16 cellular contexts compared by ENCODE assay signal in genomic region chr2:119910566-119910965, GRCh38.
DNase-seq lines count a peak whose midpoint lies in the region; ATAC-seq, FAIRE-seq and TF ChIP-seq lines count a peak whose summit lies in the region.
"Had no signal": no experiment of that assay in that cellular context is flagged by ENCODE, and none has a peak within 500 bp of the region (broad histone marks: within the 10 kb centered on the region; RNA-seq: fewer than 3 reads in every experiment).

No MANE protein-coding gene starts in this region.

- no peaks in the 10 kb centered on the region for H3K27me3 ChIP-seq in OCI-LY3 (ENCODE audit: low read depth, low read length)
- H3K27me3 ChIP-seq in neural progenitor cell = no peaks in the 10 kb centered on the region
- H3K27me3 ChIP-seq: BLaER1 treated with 17β-estradiol and CSF1 and Interleukin-3, amounts not matched to agents 10 nM and 100 nM had no signal

- no peak overlapping the region for H3K27ac Mint-ChIP-seq in neural progenitor cell
- H3K27ac Mint-ChIP-seq: B cell; CD8-positive, alpha-beta T cell had no signal

- FAIRE-seq in GM12891 (lab: Jason Lieb, UNC) = peak; percentile 13

- no peaks in the 10 kb centered on the region for H3K4me1 Mint-ChIP-seq in neural progenitor cell
- H3K4me1 Mint-ChIP-seq: B cell had no signal

- ATAC-seq in left colon = peak; percentile 41
- ATAC-seq: CD8-positive, alpha-beta T cell had no signal

- no peaks in the 10 kb centered on the region for H3F3A ChIP-seq in neural progenitor cell (ENCODE audit: low read depth)

- intact Hi-C loops in left colon (cut with DNase I, micrococcal nuclease) = no loop called here

- H3K27ac ChIP-seq in OCI-LY3 (ENCODE audit: low read length) (peak overlapping the region; percentile 56), neural progenitor cell (no peak overlapping the region)
- H3K27ac ChIP-seq: BLaER1 treated with 17β-estradiol and CSF1 and Interleukin-3, amounts not matched to agents 10 nM and 100 nM; GM23248 had no signal

- TF ChIP-seq CTCF in OCI-LY3 (IDR thresholded peaks at IDR 0.05; ENCODE audit: low read depth, low read length) (no peak), neural progenitor cell (IDR thresholded peaks at IDR 0.05) (no peak)

- H3K36me3 Mint-ChIP-seq in neural progenitor cell = peaks cover 33% of the 10 kb centered on the region

- H4K20me1 ChIP-seq in OCI-LY3 (ENCODE audit: insufficient read depth, low read length) = no peaks in the 10 kb centered on the region
- H4K20me1 ChIP-seq in neural progenitor cell (ENCODE audit: low read depth) = no peaks in the 10 kb centered on the region
- H4K20me1 ChIP-seq: BLaER1 treated with 17β-estradiol and CSF1 and Interleukin-3, amounts not matched to agents 10 nM and 100 nM had no signal

- H3K4me1 ChIP-seq in OCI-LY3 (ENCODE audit: low read length) (peaks cover 28% of the 10 kb centered on the region), neural progenitor cell (no peaks in the 10 kb centered on the region)
- H3K4me1 ChIP-seq: BLaER1 treated with 17β-estradiol and CSF1 and Interleukin-3, amounts not matched to agents 10 nM and 100 nM; HAP-1 had no signal

- no peak for TF ChIP-seq POLR2A in GM12891 (IDR thresholded peaks at IDR 0.05; ENCODE audit: low read depth, low read length)

- no peak for DNase-seq in GM12891 (ENCODE audit: insufficient read length, low spot score)
- peak; percentile 2 to 71 for DNase-seq in dermis microvascular lymphatic vessel endothelial cell (ENCODE audit: low read depth in 2 of 2)
- DNase-seq in left colon = no peak
- no peak for DNase-seq in NCI-H2029 treated with DMSO at 0.1 percent for 48 hours (lab: John Stamatoyannopoulos, UW)
- DNase-seq in NCI-H1105 treated with DMSO at 0.1 percent for 48 hours (lab: John Stamatoyannopoulos, UW) = no peak
- no peak for DNase-seq in neural progenitor cell (ENCODE audit: low spot score)
- DNase-seq in NCI-H446 (lab: John Stamatoyannopoulos, UW) = no peak
- DNase-seq: Calu3; CD8-positive, alpha-beta T cell; DMS79 treated with DMSO at 0.1 percent for 48 hours; GF-D8; GM23248 had no signal

- H3K9ac ChIP-seq in OCI-LY3 (ENCODE audit: low read length) = peak overlapping the region; percentile 25; the same call in 1 of the 2 replicates
- no peak overlapping the region for H3K9ac ChIP-seq in neural progenitor cell
- H3K9ac ChIP-seq: BLaER1 treated with 17β-estradiol and CSF1 and Interleukin-3, amounts not matched to agents 10 nM and 100 nM; GM23248 had no signal

- H3K27me3 Mint-ChIP-seq in neural progenitor cell (ENCODE audit: insufficient read depth, low read depth) = no peaks in the 10 kb centered on the region
- H3K27me3 Mint-ChIP-seq: B cell had no signal

- H3K9me3 ChIP-seq in OCI-LY3 (ENCODE audit: insufficient read depth, low read length) (no peaks in the 10 kb centered on the region), neural progenitor cell (ENCODE audit: low read depth) (no peaks in the 10 kb centered on the region)
- H3K9me3 ChIP-seq: HAP-1 had no signal

- H3K79me2 ChIP-seq in OCI-LY3 (ENCODE audit: low read length) = no peaks in the 10 kb centered on the region
- H3K79me2 ChIP-seq in neural progenitor cell (ENCODE audit: low read depth) = no peaks in the 10 kb centered on the region

- H3K9me3 Mint-ChIP-seq in neural progenitor cell = no peaks in the 10 kb centered on the region

- H3K36me3 ChIP-seq in OCI-LY3 (replicated peaks; ENCODE audit: low read depth, low read length) (peaks cover 13% of the 10 kb centered on the region), neural progenitor cell (no peaks in the 10 kb centered on the region)
- H3K36me3 ChIP-seq: HAP-1 had no signal

- 0 out of 2 replicates have a peak overlapping the region, but pooled peaks have one; percentile 14 for H3K4me3 ChIP-seq in OCI-LY3 (ENCODE audit: low read length)
- H3K4me3 ChIP-seq in neural progenitor cell = no peak overlapping the region
- H3K4me3 ChIP-seq: BLaER1 treated with 17β-estradiol and CSF1 and Interleukin-3, amounts not matched to agents 10 nM and 100 nM; GM23248; HAP-1 had no signal

- peak overlapping the region; percentile 44 for H3K4me2 ChIP-seq in OCI-LY3 (ENCODE audit: low read length)
- H3K4me2 ChIP-seq in neural progenitor cell = no peak overlapping the region
- H3K4me2 ChIP-seq: BLaER1 treated with 17β-estradiol and CSF1 and Interleukin-3, amounts not matched to agents 10 nM and 100 nM had no signal

- H2AFZ ChIP-seq in OCI-LY3 (ENCODE audit: low read depth, low read length) = no peak overlapping the region
- no peak overlapping the region for H2AFZ ChIP-seq in neural progenitor cell (replicated peaks)
- H2AFZ ChIP-seq: GM23248 had no signal

- no peak overlapping the region for H3K4me3 Mint-ChIP-seq in neural progenitor cell
- H3K4me3 Mint-ChIP-seq: B cell; CD8-positive, alpha-beta T cell had no signal

TF ChIP-seq in GM12891, 5 proteins besides CTCF, POLR2A, EP300 and RAD21:
- TF ChIP-seq TAF1 (IDR thresholded peaks at IDR 0.05; ENCODE audit: low read depth, low read length) (no peak), POU2F2 (IDR thresholded peaks at IDR 0.05; ENCODE audit: low read depth, low read length) (no peak), PAX5 (IDR thresholded peaks at IDR 0.05; ENCODE audit: insufficient read depth, low read length, severe bottlenecking) (no peak), POLR2AphosphoS5 (IDR thresholded peaks at IDR 0.05; ENCODE audit: low read depth, low read length) (no peak), SPI1 (IDR thresholded peaks at IDR 0.05; ENCODE audit: low read depth, low read length) (no peak)

Comparison
In these comparisons a context has a peak if more than half of its experiments do, and no peak if none do; other contexts are left out.
1. DNase-seq: peak in dermis microvascular lymphatic vessel endothelial cell (2 of 2); none in GM12891 (single experiment), left colon (0 of 2), NCI-H2029 treated with DMSO at 0.1 percent for 48 hours (single experiment), NCI-H1105 treated with DMSO at 0.1 percent for 48 hours (single experiment), neural progenitor cell (single experiment) and NCI-H446 (0 of 2).